1 cellular context compared by ENCODE assay signal in genomic region chr4:94635172-94635571, GRCh38.
TF ChIP-seq lines count a peak whose summit lies in the region.

No MANE protein-coding gene starts in this region.

TF ChIP-seq in SK-N-SH treated with all-trans-retinoic acid at 6 μM for 48 hours, 23 proteins besides CTCF, POLR2A, EP300 and RAD21 (continued from another document):
- TF ChIP-seq, protein P1, sequence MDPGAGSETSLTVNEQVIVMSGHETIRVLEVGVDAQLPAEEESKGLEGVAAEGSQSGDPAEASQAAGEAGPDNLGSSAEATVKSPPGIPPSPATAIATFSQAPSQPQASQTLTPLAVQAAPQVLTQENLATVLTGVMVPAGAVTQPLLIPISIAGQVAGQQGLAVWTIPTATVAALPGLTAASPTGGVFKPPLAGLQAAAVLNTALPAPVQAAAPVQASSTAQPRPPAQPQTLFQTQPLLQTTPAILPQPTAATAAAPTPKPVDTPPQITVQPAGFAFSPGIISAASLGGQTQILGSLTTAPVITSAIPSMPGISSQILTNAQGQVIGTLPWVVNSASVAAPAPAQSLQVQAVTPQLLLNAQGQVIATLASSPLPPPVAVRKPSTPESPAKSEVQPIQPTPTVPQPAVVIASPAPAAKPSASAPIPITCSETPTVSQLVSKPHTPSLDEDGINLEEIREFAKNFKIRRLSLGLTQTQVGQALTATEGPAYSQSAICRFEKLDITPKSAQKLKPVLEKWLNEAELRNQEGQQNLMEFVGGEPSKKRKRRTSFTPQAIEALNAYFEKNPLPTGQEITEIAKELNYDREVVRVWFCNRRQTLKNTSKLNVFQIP (CRISPR knock-in tag; IDR thresholded peaks at IDR 0.05; ENCODE audit: borderline replicate concordance, low read depth) = no peak
- TF ChIP-seq, protein P2, sequence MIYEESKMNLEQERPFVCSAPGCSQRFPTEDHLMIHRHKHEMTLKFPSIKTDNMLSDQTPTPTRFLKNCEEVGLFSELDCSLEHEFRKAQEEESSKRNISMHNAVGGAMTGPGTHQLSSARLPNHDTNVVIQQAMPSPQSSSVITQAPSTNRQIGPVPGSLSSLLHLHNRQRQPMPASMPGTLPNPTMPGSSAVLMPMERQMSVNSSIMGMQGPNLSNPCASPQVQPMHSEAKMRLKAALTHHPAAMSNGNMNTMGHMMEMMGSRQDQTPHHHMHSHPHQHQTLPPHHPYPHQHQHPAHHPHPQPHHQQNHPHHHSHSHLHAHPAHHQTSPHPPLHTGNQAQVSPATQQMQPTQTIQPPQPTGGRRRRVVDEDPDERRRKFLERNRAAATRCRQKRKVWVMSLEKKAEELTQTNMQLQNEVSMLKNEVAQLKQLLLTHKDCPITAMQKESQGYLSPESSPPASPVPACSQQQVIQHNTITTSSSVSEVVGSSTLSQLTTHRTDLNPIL (CRISPR knock-in tag; IDR thresholded peaks at IDR 0.05; ENCODE audit: low read depth) = no peak
